13 cellular contexts compared by ENCODE assay signal in genomic region chr14:79280400-79280670, GRCh38.
DNase-seq lines count a peak whose midpoint lies in the region; ATAC-seq and TF ChIP-seq lines count a peak whose summit lies in the region.
"Had no signal": no experiment of that assay in that cellular context is flagged by ENCODE, and none has a peak within 500 bp of the region (broad histone marks: within the 10 kb centered on the region; RNA-seq: fewer than 3 reads in every experiment).

No MANE protein-coding gene starts in this region.

- no peak overlapping the region for H3K27ac Mint-ChIP-seq in activated naive CD4-positive, alpha-beta T cell treated with anti-CD3 and anti-CD28 coated beads, Interleukin-2, amount 10 ng/mL, durations not matched to agents 7 days and 5 days
- H3K27ac Mint-ChIP-seq: CD14-positive monocyte; effector memory CD8-positive, alpha-beta T cell had no signal

- no peak overlapping the region for H4K8ac ChIP-seq in trophoblast cell (ENCODE audit: low read depth, low read length)

- H2AK5ac ChIP-seq in trophoblast cell (ENCODE audit: low read length): no peak overlapping the region

- H3K18ac ChIP-seq in trophoblast cell (ENCODE audit: low read length): no peak overlapping the region

- no peak overlapping the region for H3K4me3 Mint-ChIP-seq in activated naive CD4-positive, alpha-beta T cell treated with anti-CD3 and anti-CD28 coated beads, Interleukin-2, amount 10 ng/mL, durations not matched to agents 7 days and 5 days
- H3K4me3 Mint-ChIP-seq: effector memory CD8-positive, alpha-beta T cell had no signal

- H3K36me3 ChIP-seq in ascending aorta (no peaks in the 10 kb centered on the region), hepatocyte (replicated peaks; ENCODE audit: insufficient read depth, low read depth) (no peaks in the 10 kb centered on the region), trophoblast cell (ENCODE audit: control insufficient read depth in 1 of 2, insufficient read depth in 2 of 2, low read length in 2 of 2) (no peaks in the 10 kb centered on the region)

- H3K36me3 Mint-ChIP-seq in activated naive CD4-positive, alpha-beta T cell treated with anti-CD3 and anti-CD28 coated beads, Interleukin-2, amount 10 ng/mL, durations not matched to agents 7 days and 5 days: peaks cover 6% of the 10 kb centered on the region
- H3K36me3 Mint-ChIP-seq: CD14-positive monocyte had no signal

- H3K27me3 ChIP-seq in AG04450 (ENCODE audit: control insufficient read depth, insufficient read depth, low read length) (peaks cover 32% of the 10 kb centered on the region), ascending aorta (no peaks in the 10 kb centered on the region), hepatocyte (peaks cover 51% of the 10 kb centered on the region), trophoblast cell (ENCODE audit: insufficient read depth, low read length) (no peaks in the 10 kb centered on the region)

- no peak overlapping the region for H3K14ac ChIP-seq in trophoblast cell (ENCODE audit: low read length)

- H3K4me2 ChIP-seq in hepatocyte: peak overlapping the region; percentile 98
- peak overlapping the region; percentile 88 for H3K4me2 ChIP-seq in trophoblast cell (ENCODE audit: low read length)

- peaks cover 2% of the 10 kb centered on the region for H3K79me1 ChIP-seq in trophoblast cell (ENCODE audit: low read length)

- H3K9me3 Mint-ChIP-seq in activated naive CD4-positive, alpha-beta T cell treated with anti-CD3 and anti-CD28 coated beads, Interleukin-2, amount 10 ng/mL, durations not matched to agents 7 days and 5 days: no peaks in the 10 kb centered on the region

- H2AFZ ChIP-seq in hepatocyte (peak overlapping the region; percentile 90), trophoblast cell (ENCODE audit: insufficient read depth, low read length, poor library complexity) (no peak overlapping the region)

- no peak for TF ChIP-seq CTCF in AG04450 (IDR thresholded peaks at IDR 0.05; ENCODE audit: low read depth, low read length)
- no peak for TF ChIP-seq CTCF in ascending aorta (IDR thresholded peaks at IDR 0.05)
- no peak for TF ChIP-seq CTCF in hepatocyte (IDR thresholded peaks at IDR 0.05; ENCODE audit: poor library complexity)

- H3K23ac ChIP-seq in trophoblast cell (ENCODE audit: low read length): no peak overlapping the region

- DNase-seq in AG04450 (ENCODE audit: low read depth, low spot score): no peak
- no peak for DNase-seq in ascending aorta (ENCODE audit: low spot score in 2 of 2)
- DNase-seq in hepatocyte (ENCODE audit: low spot score): no peak
- no peak for DNase-seq in trophoblast cell
- no peak for DNase-seq in substantia nigra (lab: John Stamatoyannopoulos, UW)
- DNase-seq in activated naive CD4-positive, alpha-beta T cell treated with anti-CD3 and anti-CD28 coated beads, Interleukin-2, amount 10 ng/mL, durations not matched to agents 7 days and 5 days: no peak
- no peak for DNase-seq in iPS-NIHi7 (ENCODE audit: extremely low spot score)
- DNase-seq: activated gamma-delta T cell; effector memory CD8-positive, alpha-beta T cell had no signal

- WGBS in hepatocyte (ENCODE audit: low lambda C conversion rate, missing lambda C conversion rate): 5% methylated on average over 8 of the region's 8 CpGs
- WGBS in trophoblast cell (ENCODE audit: extremely low coverage, insufficient coverage, insufficient read length): no CpG with 5 or more reads among the region's 8 CpGs

- no peak overlapping the region for H3K4ac ChIP-seq in trophoblast cell (ENCODE audit: low read depth, low read length)

- H3K9me3 ChIP-seq in AG04450 (ENCODE audit: control insufficient read depth, insufficient read depth, low read length): no peaks in the 10 kb centered on the region; the same call in 1 of the 2 replicates
- H3K9me3 ChIP-seq in ascending aorta: no peaks in the 10 kb centered on the region
- H3K9me3 ChIP-seq in hepatocyte (ENCODE audit: low read depth): no peaks in the 10 kb centered on the region
- H3K9me3 ChIP-seq in trophoblast cell (ENCODE audit: insufficient read depth, low read depth, low read length): no peaks in the 10 kb centered on the region

- intact Hi-C loops in ascending aorta (cut with DNase I): loop anchor here (10.0 kb wide), 1 partner anchor 316 kb away; no protein-coding TSS in a partner anchor

- H3K4me1 ChIP-seq in ascending aorta: peaks cover 2 to 7% of the 10 kb centered on the region in 2 donors
- H3K4me1 ChIP-seq in hepatocyte (ENCODE audit: insufficient read depth): peaks cover 5% of the 10 kb centered on the region
- H3K4me1 ChIP-seq in trophoblast cell (ENCODE audit: control insufficient read depth in 1 of 2, insufficient read depth in 2 of 2, low read length in 2 of 2): peaks cover 10% of the 10 kb centered on the region in 2 experiments

- no peak overlapping the region for H4K12ac ChIP-seq in trophoblast cell (ENCODE audit: low read depth, low read length)

- peak overlapping the region; percentile 69 for H3K4me3 ChIP-seq in AG04450 (ENCODE audit: low read depth, low read length)
- peak overlapping the region; percentile 59 to 73 for H3K4me3 ChIP-seq in ascending aorta
- H3K4me3 ChIP-seq in hepatocyte: peak overlapping the region; percentile 56
- H3K4me3 ChIP-seq in trophoblast cell (ENCODE audit: low read depth, low read length): peak overlapping the region; percentile 23
- H3K4me3 ChIP-seq: SK-N-MC had no signal

- H4K91ac ChIP-seq in trophoblast cell (ENCODE audit: low read depth, low read length): no peak overlapping the region

- no peaks in the 10 kb centered on the region for H3K9me2 ChIP-seq in hepatocyte (replicated peaks; ENCODE audit: insufficient read depth)

- H2BK5ac ChIP-seq in trophoblast cell (ENCODE audit: low read depth, low read length, poor library complexity): no peak overlapping the region

- no peak for ATAC-seq in HG03439 (IDR thresholded peaks at IDR 0.05; ENCODE audit: unreplicated experiment)
- ATAC-seq: effector memory CD8-positive, alpha-beta T cell; HCT116 had no signal

- H3K4me1 Mint-ChIP-seq in activated naive CD4-positive, alpha-beta T cell treated with anti-CD3 and anti-CD28 coated beads, Interleukin-2, amount 10 ng/mL, durations not matched to agents 7 days and 5 days: peaks cover 2% of the 10 kb centered on the region

- no peak overlapping the region for H3K9ac ChIP-seq in trophoblast cell (ENCODE audit: low read length)

- H3K27me3 Mint-ChIP-seq in activated naive CD4-positive, alpha-beta T cell treated with anti-CD3 and anti-CD28 coated beads, Interleukin-2, amount 10 ng/mL, durations not matched to agents 7 days and 5 days: peaks cover 41% of the 10 kb centered on the region

- no peak overlapping the region for H2BK12ac ChIP-seq in trophoblast cell (ENCODE audit: low read length)

- H4K20me1 ChIP-seq in hepatocyte (ENCODE audit: insufficient read depth, poor library complexity, severe bottlenecking): no peaks in the 10 kb centered on the region

- H2BK120ac ChIP-seq in trophoblast cell (ENCODE audit: insufficient read depth, low read length, poor library complexity): no peak overlapping the region

- POLR2A ChIA-PET in AG04450 (lab: Yijun Ruan, JAX): no interaction called here

- CTCF ChIA-PET in AG04450 (lab: Charles Lee): no interaction called here
- CTCF ChIA-PET in activated naive CD4-positive, alpha-beta T cell treated with anti-CD3 and anti-CD28 coated beads, Interleukin-2, amount 10 ng/mL, durations not matched to agents 7 days and 5 days (lab: Charles Lee): no interaction called here

- H3K79me2 ChIP-seq in hepatocyte (no peaks in the 10 kb centered on the region), trophoblast cell (ENCODE audit: control insufficient read depth, insufficient read depth, low read length, poor library complexity) (no peaks in the 10 kb centered on the region)

- no peak overlapping the region for H3K27ac ChIP-seq in AG04450 (ENCODE audit: low read depth, low read length)
- no peak overlapping the region for H3K27ac ChIP-seq in ascending aorta
- no peak overlapping the region for H3K27ac ChIP-seq in hepatocyte
- no peak overlapping the region for H3K27ac ChIP-seq in trophoblast cell (ENCODE audit: low read depth, low read length)
- H3K27ac ChIP-seq in substantia nigra (ENCODE audit: low read depth, low read length, poor library complexity, severe bottlenecking): no peak overlapping the region
- H3K27ac ChIP-seq: SK-N-MC had no signal
